Comparison of ENCODE assay signal across 8 cellular contexts in genomic region chr22:36455571-36456458, GRCh38. TPM values are rescaled to one million over a fixed set of nuclear protein-coding genes. Genes with fewer than 3 reads are reported as not detected.
DNase-seq lines count a peak whose midpoint lies in the region; ATAC-seq and TF ChIP-seq lines count a peak whose summit lies in the region.

No MANE protein-coding gene starts in this region.

- intact Hi-C loops in naive thymus-derived CD4-positive, alpha-beta T cell (cut with micrococcal nuclease), result loop anchor here (1.0 to 2.0 kb wide), 10 partner anchors 14 to 155 kb away; partner anchors contain the start of gene TXN2 (in 2 of the 2)

- TF ChIP-seq CTCF in C4-2B (conservative IDR thresholded peaks at IDR 0.05) (no peak), WERI-Rb-1 (IDR thresholded peaks at IDR 0.05; ENCODE audit: low read depth, low read length) (no peak)

- peaks cover 21 to 54% (median 43%) of the 10 kb centered on the region in 7 donors for H3K4me1 Mint-ChIP-seq in naive thymus-derived CD4-positive, alpha-beta T cell

- H3K36me3 ChIP-seq in HUES64 (ENCODE audit: insufficient read depth, low read length), result no peaks in the 10 kb centered on the region
- H3K36me3 ChIP-seq in naive thymus-derived CD4-positive, alpha-beta T cell (ENCODE audit: control insufficient read depth in 2 of 3, insufficient read depth in 3 of 3, low read length in 3 of 3), result no peaks in the 10 kb centered on the region
- no peaks in the 10 kb centered on the region for H3K36me3 ChIP-seq in WERI-Rb-1

- peak overlapping the region; percentile 61 for H3K27ac ChIP-seq in C4-2B
- H3K27ac ChIP-seq in HUES64 (ENCODE audit: low read depth, low read length), result peak overlapping the region; percentile 85
- peak overlapping the region; percentile 99 for H3K27ac ChIP-seq in naive thymus-derived CD4-positive, alpha-beta T cell (ENCODE audit: low read depth, low read length)
- no peak overlapping the region for H3K27ac ChIP-seq in WERI-Rb-1

- H3K9me3 ChIP-seq in HUES64 (ENCODE audit: insufficient read depth, low read depth, low read length) (no peaks in the 10 kb centered on the region), WERI-Rb-1 (ENCODE audit: severe bottlenecking) (no peaks in the 10 kb centered on the region)
- no peaks in the 10 kb centered on the region for H3K9me3 ChIP-seq in naive thymus-derived CD4-positive, alpha-beta T cell (ENCODE audit: control insufficient read depth in 2 of 3, low read length in 3 of 3)

- no peak for ATAC-seq in naive thymus-derived CD4-positive, alpha-beta T cell
- ATAC-seq in GM19023 (IDR thresholded peaks at IDR 0.05; ENCODE audit: unreplicated experiment), result no peak

- H3K27me3 Mint-ChIP-seq in naive thymus-derived CD4-positive, alpha-beta T cell, result no peaks in the 10 kb centered on the region

- peak overlapping the region; percentile 54 to 87 (median 74) for H3K4me3 Mint-ChIP-seq in naive thymus-derived CD4-positive, alpha-beta T cell

- H3K4me1 ChIP-seq in HUES64 (ENCODE audit: insufficient read depth, low read length), result peaks cover 17% of the 10 kb centered on the region
- H3K4me1 ChIP-seq in naive thymus-derived CD4-positive, alpha-beta T cell (ENCODE audit: control insufficient read depth in 2 of 2, insufficient read depth in 2 of 2, low read length in 2 of 2), result peaks cover 44% of the 10 kb centered on the region in 2 donors

- H3K27me3 ChIP-seq in HUES64 (ENCODE audit: insufficient read depth, low read length) (no peaks in the 10 kb centered on the region), WERI-Rb-1 (ENCODE audit: insufficient read depth, low read depth, severe bottlenecking) (no peaks in the 10 kb centered on the region)
- H3K27me3 ChIP-seq in naive thymus-derived CD4-positive, alpha-beta T cell (ENCODE audit: control insufficient read depth in 2 of 2, insufficient read depth in 2 of 2, low read length in 2 of 2), result no peaks in the 10 kb centered on the region

- peaks cover 0 to 2% (median 0%) of the 10 kb centered on the region in 5 donors for H3K36me3 Mint-ChIP-seq in naive thymus-derived CD4-positive, alpha-beta T cell

- H3K9ac ChIP-seq in HUES64 (ENCODE audit: low read depth, low read length), result peak overlapping the region; percentile 73

- H3K4me3 ChIP-seq in HUES64 (ENCODE audit: low read length), result peak overlapping the region; percentile 50
- peak overlapping the region; percentile 83 for H3K4me3 ChIP-seq in naive thymus-derived CD4-positive, alpha-beta T cell (ENCODE audit: low read length)
- no peak overlapping the region for H3K4me3 ChIP-seq in WERI-Rb-1 (ENCODE audit: low read depth, low read length)

- CTCF ChIA-PET in naive thymus-derived CD4-positive, alpha-beta T cell (lab: Charles Lee), result interaction anchor here (1.2 kb wide), 1 partner anchor 127 kb away, joined by 3 read pairs; no protein-coding TSS in a partner anchor

- peak overlapping the region; percentile 63 to 99 (median 95) for H3K27ac Mint-ChIP-seq in naive thymus-derived CD4-positive, alpha-beta T cell

- WGBS in HUES64, result 81% methylated on average over 21 of the region's 21 CpGs

- peak; percentile 38 for DNase-seq in cerebellum (ENCODE audit: low spot score)
- peak in 1 of 9 donors; percentile 3 for DNase-seq in naive thymus-derived CD4-positive, alpha-beta T cell
- DNase-seq in WERI-Rb-1, result no peak
- no peak for DNase-seq in NCI-H345 treated with DMSO at 0.1 percent for 48 hours (lab: John Stamatoyannopoulos, UW; ENCODE audit: unreplicated experiment)
- DNase-seq in iPS-NIHi11 (ENCODE audit: low spot score), result no peak

- peaks cover 0 to 2% (median 0%) of the 10 kb centered on the region in 11 donors for H3K9me3 Mint-ChIP-seq in naive thymus-derived CD4-positive, alpha-beta T cell

- POLR2A ChIA-PET in naive thymus-derived CD4-positive, alpha-beta T cell (lab: Charles Lee), result interaction anchor here (0.6 to 2.1 kb wide), 15 partner anchors 8 to 179 kb away, joined by 3 to 13 read pairs (median 5); partner anchors contain the start of gene MYH9

RNA-seq across cellular contexts. Expression of gene TXN2, which starts 25.6 kb away (rescaled TPM):
- 50.6 TPM for polyA plus RNA-seq in HUES64 (2013, experiment 1 of 2)
- 59.2 TPM for polyA plus RNA-seq in HUES64 (2013, experiment 2 of 2)
- total RNA-seq in cerebellum, result 12.3 TPM
- 10 to 100 TPM; 35.5 to 69.9 (median 37.7) TPM for total RNA-seq in naive thymus-derived CD4-positive, alpha-beta T cell
- polyA plus RNA-seq in naive thymus-derived CD4-positive, alpha-beta T cell, result 100 to 1,000 TPM; 135 to 154 TPM

RNA-seq across cellular contexts. Expression of gene FOXRED2, which starts 51.0 kb away (rescaled TPM):
- polyA plus RNA-seq in HUES64 (2013, experiment 1 of 2), result 19.4 TPM
- 22.1 TPM for polyA plus RNA-seq in HUES64 (2013, experiment 2 of 2)
- 16.1 TPM for total RNA-seq in cerebellum
- 10 to 100 TPM in 3 of 5 experiments, 1 to 10 TPM in 2; 2.3 to 13.1 (median 11.4) TPM for total RNA-seq in naive thymus-derived CD4-positive, alpha-beta T cell
- polyA plus RNA-seq in naive thymus-derived CD4-positive, alpha-beta T cell, result 1 to 10 TPM; 2.3 to 5.6 TPM
